ENCODE assay signal across 1 cellular context in the genomic region with DNA sequence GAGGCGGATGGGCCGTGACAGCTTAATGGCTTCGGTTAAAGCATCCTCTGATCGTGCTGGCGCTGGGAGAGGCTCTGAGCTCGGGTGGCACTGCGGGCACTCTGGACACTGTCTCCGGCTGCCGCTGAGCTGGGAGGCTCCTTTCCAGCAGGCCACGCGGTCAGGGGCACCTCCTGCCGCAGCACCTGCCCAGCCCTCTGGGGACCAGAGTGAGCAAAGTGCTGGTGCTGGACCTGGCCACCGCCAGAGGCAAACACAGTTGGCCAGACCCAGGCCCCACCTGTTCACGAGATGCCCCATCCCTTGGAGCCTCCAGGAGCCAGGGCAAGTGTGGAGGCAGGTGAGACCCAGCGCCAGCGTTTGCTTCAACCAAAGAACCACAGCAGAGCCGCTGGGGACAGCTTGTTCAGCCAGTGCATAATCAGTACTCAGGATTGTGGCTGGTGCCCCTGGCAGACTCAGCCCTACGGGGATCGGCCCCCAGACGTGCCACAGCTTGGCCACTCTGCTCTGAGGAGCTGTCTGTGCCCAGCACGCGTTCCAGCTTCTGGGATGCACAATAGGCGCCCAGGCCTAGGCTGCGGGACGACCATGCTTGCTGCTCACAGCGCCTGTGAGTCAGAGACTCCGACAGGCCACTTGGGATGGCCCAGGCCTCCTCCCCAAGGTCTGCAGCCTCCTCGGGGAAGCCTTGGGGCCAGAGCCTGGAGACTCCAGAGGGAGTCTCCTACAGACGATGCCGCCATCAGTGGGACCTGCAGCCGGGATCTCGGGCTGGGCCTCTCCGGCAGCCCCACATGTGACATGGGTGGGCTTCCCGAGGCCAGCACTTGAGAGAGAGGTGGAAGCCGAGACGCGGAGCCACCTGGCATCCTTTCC.
TF ChIP-seq lines count a peak whose summit lies in the region.

No MANE protein-coding gene starts in this region.

TF ChIP-seq in HCT116, 20 proteins besides CTCF, POLR2A, EP300 and RAD21:
- TF ChIP-seq FOSL1 (IDR thresholded peaks at IDR 0.05; ENCODE audit: low read depth) (no peak), EZH2phosphoT487 (IDR thresholded peaks at IDR 0.05; ENCODE audit: borderline replicate concordance) (no peak), YY1 (IDR thresholded peaks at IDR 0.05; ENCODE audit: extremely low read depth, insufficient replicate concordance, low read depth, low read length) (no peak), ATF3 (IDR thresholded peaks at IDR 0.05) (no peak), EGR1 (IDR thresholded peaks at IDR 0.05; ENCODE audit: low read depth) (no peak), POLR2AphosphoS5 (IDR thresholded peaks at IDR 0.05; ENCODE audit: low read depth, low read length) (no peak), CBX3 (IDR thresholded peaks at IDR 0.05; ENCODE audit: low read depth) (no peak), ELF1 (IDR thresholded peaks at IDR 0.05; ENCODE audit: borderline replicate concordance, low read depth) (no peak), JUND (IDR thresholded peaks at IDR 0.05) (no peak), TCF7L2 (IDR thresholded peaks at IDR 0.05; ENCODE audit: borderline replicate concordance, extremely low read depth, insufficient read depth, insufficient read length) (no peak), SIN3A (IDR thresholded peaks at IDR 0.05; ENCODE audit: low read depth) (no peak), CEBPB (IDR thresholded peaks at IDR 0.05; ENCODE audit: low read depth) (no peak), EZH2 (IDR thresholded peaks at IDR 0.05) (no peak), SP1 (IDR thresholded peaks at IDR 0.05; ENCODE audit: low read depth) (no peak), ZFX (IDR thresholded peaks at IDR 0.05) (no peak), SRF (IDR thresholded peaks at IDR 0.05; ENCODE audit: low read depth) (no peak)
- TF ChIP-seq, protein P1, sequence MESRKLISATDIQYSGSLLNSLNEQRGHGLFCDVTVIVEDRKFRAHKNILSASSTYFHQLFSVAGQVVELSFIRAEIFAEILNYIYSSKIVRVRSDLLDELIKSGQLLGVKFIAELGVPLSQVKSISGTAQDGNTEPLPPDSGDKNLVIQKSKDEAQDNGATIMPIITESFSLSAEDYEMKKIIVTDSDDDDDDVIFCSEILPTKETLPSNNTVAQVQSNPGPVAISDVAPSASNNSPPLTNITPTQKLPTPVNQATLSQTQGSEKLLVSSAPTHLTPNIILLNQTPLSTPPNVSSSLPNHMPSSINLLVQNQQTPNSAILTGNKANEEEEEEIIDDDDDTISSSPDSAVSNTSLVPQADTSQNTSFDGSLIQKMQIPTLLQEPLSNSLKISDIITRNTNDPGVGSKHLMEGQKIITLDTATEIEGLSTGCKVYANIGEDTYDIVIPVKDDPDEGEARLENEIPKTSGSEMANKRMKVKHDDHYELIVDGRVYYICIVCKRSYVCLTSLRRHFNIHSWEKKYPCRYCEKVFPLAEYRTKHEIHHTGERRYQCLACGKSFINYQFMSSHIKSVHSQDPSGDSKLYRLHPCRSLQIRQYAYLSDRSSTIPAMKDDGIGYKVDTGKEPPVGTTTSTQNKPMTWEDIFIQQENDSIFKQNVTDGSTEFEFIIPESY (IDR thresholded peaks at IDR 0.05; ENCODE audit: extremely low read depth, insufficient replicate concordance, low read length): no peak
- TF ChIP-seq, protein P2, sequence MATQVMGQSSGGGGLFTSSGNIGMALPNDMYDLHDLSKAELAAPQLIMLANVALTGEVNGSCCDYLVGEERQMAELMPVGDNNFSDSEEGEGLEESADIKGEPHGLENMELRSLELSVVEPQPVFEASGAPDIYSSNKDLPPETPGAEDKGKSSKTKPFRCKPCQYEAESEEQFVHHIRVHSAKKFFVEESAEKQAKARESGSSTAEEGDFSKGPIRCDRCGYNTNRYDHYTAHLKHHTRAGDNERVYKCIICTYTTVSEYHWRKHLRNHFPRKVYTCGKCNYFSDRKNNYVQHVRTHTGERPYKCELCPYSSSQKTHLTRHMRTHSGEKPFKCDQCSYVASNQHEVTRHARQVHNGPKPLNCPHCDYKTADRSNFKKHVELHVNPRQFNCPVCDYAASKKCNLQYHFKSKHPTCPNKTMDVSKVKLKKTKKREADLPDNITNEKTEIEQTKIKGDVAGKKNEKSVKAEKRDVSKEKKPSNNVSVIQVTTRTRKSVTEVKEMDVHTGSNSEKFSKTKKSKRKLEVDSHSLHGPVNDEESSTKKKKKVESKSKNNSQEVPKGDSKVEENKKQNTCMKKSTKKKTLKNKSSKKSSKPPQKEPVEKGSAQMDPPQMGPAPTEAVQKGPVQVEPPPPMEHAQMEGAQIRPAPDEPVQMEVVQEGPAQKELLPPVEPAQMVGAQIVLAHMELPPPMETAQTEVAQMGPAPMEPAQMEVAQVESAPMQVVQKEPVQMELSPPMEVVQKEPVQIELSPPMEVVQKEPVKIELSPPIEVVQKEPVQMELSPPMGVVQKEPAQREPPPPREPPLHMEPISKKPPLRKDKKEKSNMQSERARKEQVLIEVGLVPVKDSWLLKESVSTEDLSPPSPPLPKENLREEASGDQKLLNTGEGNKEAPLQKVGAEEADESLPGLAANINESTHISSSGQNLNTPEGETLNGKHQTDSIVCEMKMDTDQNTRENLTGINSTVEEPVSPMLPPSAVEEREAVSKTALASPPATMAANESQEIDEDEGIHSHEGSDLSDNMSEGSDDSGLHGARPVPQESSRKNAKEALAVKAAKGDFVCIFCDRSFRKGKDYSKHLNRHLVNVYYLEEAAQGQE (IDR thresholded peaks at IDR 0.05; ENCODE audit: low read depth): no peak
- TF ChIP-seq, protein P3, sequence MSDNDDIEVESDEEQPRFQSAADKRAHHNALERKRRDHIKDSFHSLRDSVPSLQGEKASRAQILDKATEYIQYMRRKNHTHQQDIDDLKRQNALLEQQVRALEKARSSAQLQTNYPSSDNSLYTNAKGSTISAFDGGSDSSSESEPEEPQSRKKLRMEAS (IDR thresholded peaks at IDR 0.05): no peak
